Comparison of ENCODE assay signal across 1 cellular context in genomic region chr5:68239485-68239884, GRCh38.
TF ChIP-seq lines count a peak whose summit lies in the region.

No MANE protein-coding gene starts in this region.

TF ChIP-seq in IMR-90, 13 proteins besides CTCF, POLR2A, EP300 and RAD21 (continued from another document):
- TF ChIP-seq ELK1 (IDR thresholded peaks at IDR 0.05; ENCODE audit: borderline replicate concordance, low read depth, low read length) = no peak
